Comparison of ENCODE assay signal across 8 cellular contexts in the genomic region with DNA sequence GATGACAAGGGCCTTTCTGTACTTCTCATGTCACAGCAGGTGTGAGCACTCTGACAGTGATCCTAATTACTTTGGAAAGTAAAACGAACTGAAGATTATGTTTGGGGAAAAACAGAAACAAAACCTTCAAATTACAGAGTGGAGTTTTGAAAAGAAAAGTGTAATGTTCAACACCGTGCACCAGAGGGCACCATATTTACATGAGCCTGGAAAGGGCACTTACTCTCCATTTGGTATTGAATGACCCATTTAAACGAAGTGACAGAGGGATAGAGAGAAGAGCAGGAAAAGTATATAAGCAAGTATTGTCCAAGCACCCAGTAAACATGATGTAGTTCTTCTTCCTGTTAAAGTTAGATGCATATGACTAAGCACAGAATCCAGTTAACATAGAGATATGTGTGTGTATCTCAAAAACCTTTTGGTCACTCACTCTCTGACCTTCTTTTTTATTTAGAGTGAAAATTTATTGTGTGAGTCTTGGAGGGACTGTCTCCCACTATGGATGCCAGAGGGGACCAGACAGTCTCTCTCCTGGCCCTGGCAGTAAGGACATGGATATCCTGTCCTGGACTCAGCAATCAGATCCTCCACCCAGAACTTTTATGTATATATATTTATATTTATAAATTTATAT. TPM values are rescaled to one million over a fixed set of nuclear protein-coding genes. Genes with fewer than 3 reads are reported as not detected.
DNase-seq lines count a peak whose midpoint lies in the region; ATAC-seq, FAIRE-seq and TF ChIP-seq lines count a peak whose summit lies in the region.

No MANE protein-coding gene starts in this region.

- H3K27me3 ChIP-seq in Karpas-422 (ENCODE audit: low read length) (no peaks in the 10 kb centered on the region), OCI-LY3 (ENCODE audit: low read depth, low read length) (no peaks in the 10 kb centered on the region), bronchial epithelial cell (ENCODE audit: control insufficient read depth, insufficient read depth, low read length) (no peaks in the 10 kb centered on the region), right lobe of liver (no peaks in the 10 kb centered on the region)

- H3K79me2 ChIP-seq in Karpas-422 (ENCODE audit: low read length) (no peaks in the 10 kb centered on the region), OCI-LY3 (ENCODE audit: low read length) (no peaks in the 10 kb centered on the region)

- H2AFZ ChIP-seq in Karpas-422 (ENCODE audit: low read length) = peak overlapping the region; percentile 67
- H2AFZ ChIP-seq in OCI-LY3 (ENCODE audit: low read depth, low read length) = peak overlapping the region; percentile 99

- DNase-seq in COLO668 (lab: John Stamatoyannopoulos, UW; ENCODE audit: unreplicated experiment) (peak; percentile 32), Karpas-422 (peak; percentile 86), bronchial epithelial cell (ENCODE audit: low read depth) (peak; percentile 45), right lobe of liver (no peak), C1 segment of cervical spinal cord (lab: John Stamatoyannopoulos, UW) (no peak), cortex of kidney (lab: John Stamatoyannopoulos, UW) (no peak)

- no peak overlapping the region for H3K4me2 ChIP-seq in Karpas-422 (ENCODE audit: low read depth, low read length, poor library complexity, severe bottlenecking)
- H3K4me2 ChIP-seq in OCI-LY3 (ENCODE audit: low read length) = peak overlapping the region; percentile 90

- intact Hi-C loops in right lobe of liver (cut with DNase I) = loop anchor here in 1 of 2 donors (10.0 kb wide), 1 partner anchor 149 kb away; no protein-coding TSS in a partner anchor

- H3K4me3 ChIP-seq in Karpas-422 (ENCODE audit: low read length) (no peak overlapping the region), OCI-LY3 (ENCODE audit: low read length) (peak overlapping the region; percentile 71), bronchial epithelial cell (ENCODE audit: low read depth, low read length) (no peak overlapping the region), right lobe of liver (no peak overlapping the region)

- no peak for TF ChIP-seq POLR2A in right lobe of liver (IDR thresholded peaks at IDR 0.05)

- ATAC-seq in GM18868 (IDR thresholded peaks at IDR 0.05; ENCODE audit: unreplicated experiment) = peak; percentile 52
- peak; percentile 92 to 97 (median 96) for ATAC-seq in right lobe of liver

- H3K27ac ChIP-seq in Karpas-422 (ENCODE audit: low read length) (no peak overlapping the region), OCI-LY3 (ENCODE audit: low read length) (peak overlapping the region; percentile 89), right lobe of liver (no peak overlapping the region)

- H3K4me1 ChIP-seq in Karpas-422 (ENCODE audit: low read length) (peaks cover 23% of the 10 kb centered on the region), OCI-LY3 (ENCODE audit: low read length) (peaks cover 57% of the 10 kb centered on the region), right lobe of liver (peaks cover 0 to 4% (median 0%) of the 10 kb centered on the region in 4 donors)

- no peaks in the 10 kb centered on the region for H3K9me3 ChIP-seq in Karpas-422 (ENCODE audit: low read length)
- H3K9me3 ChIP-seq in OCI-LY3 (ENCODE audit: insufficient read depth, low read length) = no peaks in the 10 kb centered on the region
- no peaks in the 10 kb centered on the region for H3K9me3 ChIP-seq in right lobe of liver

- H3K36me3 ChIP-seq in Karpas-422 (ENCODE audit: insufficient read depth, low read length) (no peaks in the 10 kb centered on the region), OCI-LY3 (replicated peaks; ENCODE audit: low read depth, low read length) (no peaks in the 10 kb centered on the region), bronchial epithelial cell (ENCODE audit: control insufficient read depth, insufficient read depth, low read length) (no peaks in the 10 kb centered on the region), right lobe of liver (no peaks in the 10 kb centered on the region)

- H4K20me1 ChIP-seq in Karpas-422 (ENCODE audit: insufficient read depth, low read depth, low read length) (no peaks in the 10 kb centered on the region), OCI-LY3 (ENCODE audit: insufficient read depth, low read length) (no peaks in the 10 kb centered on the region)

- TF ChIP-seq CTCF in OCI-LY3 (IDR thresholded peaks at IDR 0.05; ENCODE audit: low read depth, low read length) (peak; percentile 92), bronchial epithelial cell (IDR thresholded peaks at IDR 0.05; ENCODE audit: insufficient read depth, low read length, severe bottlenecking) (peak; percentile 69), right lobe of liver (IDR thresholded peaks at IDR 0.05) (peak; percentile 65 to 80 (median 75))

- H3K9me2 ChIP-seq in Karpas-422 (replicated peaks; ENCODE audit: insufficient read depth, low read length) = no peaks in the 10 kb centered on the region

- no peak for FAIRE-seq in bronchial epithelial cell (lab: Jason Lieb, UNC)

- 0% methylated on average over 3 of the region's 3 CpGs for WGBS in right lobe of liver (ENCODE audit: insufficient coverage, low coverage, low lambda C conversion rate, missing lambda C conversion rate)

- no peak overlapping the region for H3K9ac ChIP-seq in Karpas-422 (ENCODE audit: low read length)
- peak overlapping the region; percentile 68 for H3K9ac ChIP-seq in OCI-LY3 (ENCODE audit: low read length)

RNA-seq across cellular contexts. Expression of gene RGSL1, which starts 3.8 kb away (rescaled TPM):
- total RNA-seq in Karpas-422 (2014; rRNA removed; shearing (Covaris generic); ENCODE audit: low replicate concordance) = 0.22 and 0.97 TPM in 2 replicates
- not detected in 2 replicates for total RNA-seq in bronchial epithelial cell
- not detected for total RNA-seq in right lobe of liver

RNA-seq across cellular contexts. Expression of gene TEDDM1, which starts 45.7 kb away (rescaled TPM):
- not detected in 2 replicates for total RNA-seq in Karpas-422 (2014; rRNA removed; shearing (Covaris generic); ENCODE audit: low replicate concordance)
- not detected in 2 replicates for total RNA-seq in bronchial epithelial cell
- not detected for total RNA-seq in right lobe of liver

RNA-seq across cellular contexts. Expression of gene GLUL, which starts 54.6 kb away (rescaled TPM):
- total RNA-seq in Karpas-422 (2014; rRNA removed; shearing (Covaris generic); ENCODE audit: low replicate concordance) = not detected in 2 replicates
- 344 and 510 TPM in 2 replicates for total RNA-seq in bronchial epithelial cell
- total RNA-seq in right lobe of liver = 100 to 1,000 TPM; 184 to 493 (median 389) TPM

Comparison
In these comparisons a context has a peak if more than half of its experiments do, and no peak if none do; other contexts are left out.
1. DNase-seq: peak in COLO668 (single experiment), Karpas-422 (single experiment) and bronchial epithelial cell (single experiment); none in right lobe of liver (0 of 3), C1 segment of cervical spinal cord (0 of 14) and cortex of kidney (single experiment).
2. RNA of gene GLUL, which starts 54.6 kb away (total RNA-seq): 184 to 493 TPM in right lobe of liver and 344 to 510 TPM in bronchial epithelial cell; not detected in Karpas-422; every median in the first group is over 100 times any median in the second.
3. Peak in every context shown above with its lines, with median percentiles within 50 percentile points of each other: CTCF ChIP-seq.